Comparison of ENCODE assay signal across 8 cellular contexts in the genomic region with DNA sequence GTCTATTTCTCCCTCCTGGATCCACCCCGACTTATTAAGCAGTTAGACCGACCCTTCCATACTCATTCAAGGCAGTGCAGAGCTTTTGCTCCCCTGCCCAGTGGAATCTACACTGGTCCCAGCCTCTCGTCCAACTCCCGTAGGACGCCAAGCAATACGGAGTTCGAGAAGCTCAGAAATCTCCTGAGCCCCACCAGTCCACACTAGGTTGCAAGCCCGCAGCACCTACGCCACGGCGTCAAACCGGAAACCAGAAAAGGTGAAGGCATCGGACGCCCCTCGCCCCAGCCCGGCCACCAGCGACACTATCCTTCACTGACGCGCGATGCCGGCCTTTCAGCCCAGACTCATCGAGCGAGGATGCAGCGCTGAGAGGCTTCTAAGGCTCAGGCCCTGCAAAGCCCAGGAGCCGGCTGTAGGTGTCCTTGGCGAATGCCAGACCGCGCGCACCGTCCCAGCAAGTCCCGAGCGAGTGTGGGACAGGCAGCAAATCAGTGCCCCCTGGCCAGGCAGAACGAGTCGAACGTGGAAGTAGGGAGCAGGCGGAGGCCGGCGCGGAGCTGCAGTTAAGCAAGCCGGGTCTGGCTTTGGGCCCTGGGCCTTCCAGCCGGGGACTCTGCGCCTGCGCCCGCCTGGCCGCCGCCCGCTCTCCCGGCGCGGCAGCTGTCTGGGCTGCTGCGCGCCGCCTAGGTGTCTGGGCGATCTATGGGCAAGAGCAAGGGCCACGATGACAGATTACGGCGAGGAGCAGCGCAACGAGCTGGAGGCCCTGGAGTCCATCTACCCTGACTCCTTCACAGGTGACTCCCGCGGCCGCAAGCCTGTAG. TPM values are rescaled to one million over a fixed set of nuclear protein-coding genes. Genes with fewer than 3 reads are reported as not detected.
DNase-seq lines count a peak whose midpoint lies in the region; ATAC-seq, FAIRE-seq and TF ChIP-seq lines count a peak whose summit lies in the region.

A gene with protein sequence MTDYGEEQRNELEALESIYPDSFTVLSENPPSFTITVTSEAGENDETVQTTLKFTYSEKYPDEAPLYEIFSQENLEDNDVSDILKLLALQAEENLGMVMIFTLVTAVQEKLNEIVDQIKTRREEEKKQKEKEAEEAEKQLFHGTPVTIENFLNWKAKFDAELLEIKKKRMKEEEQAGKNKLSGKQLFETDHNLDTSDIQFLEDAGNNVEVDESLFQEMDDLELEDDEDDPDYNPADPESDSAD (plus strand): TSS at position 649 of the 827 bp plus-strand sequence. CDS start 79 bp downstream, at position 728.

- H3K79me1 ChIP-seq in H1 (ENCODE audit: low read depth, low read length) (peaks cover 2% of the 10 kb centered on the region), mesenchymal stem cell (replicated peaks; ENCODE audit: low read length, poor library complexity, severe bottlenecking) (peaks cover 9% of the 10 kb centered on the region)

- peak within 1 kb of the TSS; percentile 60 for H3K56ac ChIP-seq in H1 (replicated peaks; ENCODE audit: insufficient read length, low read depth, low read length)

- TF ChIP-seq CTCF in Caco-2 (IDR thresholded peaks at IDR 0.05; ENCODE audit: insufficient read depth in 1 of 2, low read depth in 1 of 2, low read length in 1 of 2, severe bottlenecking in 1 of 2, unreplicated experiment in 1 of 2) (no peak), H1 (IDR thresholded peaks at IDR 0.05; ENCODE audit: control extremely low read depth in 1 of 3, insufficient read depth in 1 of 3, low read depth in 1 of 3, low read length in 3 of 3) (peak in 1 of 3 experiments; percentile 6; a peak in 1 of 4 replicates)

- H2BK20ac ChIP-seq in H1 (ENCODE audit: low read length) = no peak within 1 kb of the TSS

- no TSS peak for BruUV-seq in Caco-2 (replicated peaks; lab: Mats Ljungman, UMichigan)

- peaks cover 0 to 3% of the 10 kb centered on the region in 2 experiments for H4K20me1 ChIP-seq in H1 (replicated peaks in 1 of 2; ENCODE audit: control insufficient read depth in 1 of 2, insufficient read depth in 2 of 2, low read length in 2 of 2)

- H3K4me1 ChIP-seq in Caco-2 (peaks cover 6% of the 10 kb centered on the region; the same call in 1 of the 2 replicates), H1 (replicated peaks in 1 of 4; ENCODE audit: control insufficient read depth in 3 of 4, insufficient read depth in 4 of 4, low read length in 3 of 4) (peaks cover 0 to 3% (median 1%) of the 10 kb centered on the region in 4 experiments; a peak in 3 of 7 replicates), mesenchymal stem cell (ENCODE audit: control insufficient read depth, insufficient read depth, low read depth, low read length) (no peaks in the 10 kb centered on the region)

- H2BK15ac ChIP-seq in H1 (ENCODE audit: low read length) = no peak within 1 kb of the TSS
- no peak within 1 kb of the TSS for H2BK15ac ChIP-seq in mesenchymal stem cell (ENCODE audit: low read depth, poor library complexity, severe bottlenecking)

- H3K4me3 ChIP-seq in Caco-2 (ENCODE audit: low read depth, low read length) (peak within 1 kb of the TSS; percentile 96), H1 (ENCODE audit: extremely low read depth in 1 of 4, insufficient read depth in 2 of 4, low read depth in 3 of 4, low read length in 4 of 4) (peak within 1 kb of the TSS; percentile 76 to 97 (median 90)), mesenchymal stem cell (ENCODE audit: insufficient read depth in 1 of 2, low read depth in 1 of 2, low read length in 2 of 2) (peak within 1 kb of the TSS; percentile 90 to 93)

- intact Hi-C loops in Caco-2 (cut with micrococcal nuclease; ENCODE audit: unreplicated experiment) = loop anchor here (1.0 to 2.0 kb wide), 2 partner anchors 110 to 292 kb away; partner anchors contain the start of genes KPNA5 and TSPYL1

- peak within 1 kb of the TSS; percentile 35 for H3K14ac ChIP-seq in H1 (ENCODE audit: insufficient read length)
- peak within 1 kb of the TSS in 1 of 2 experiments; percentile 93 for H3K14ac ChIP-seq in mesenchymal stem cell (ENCODE audit: low read length in 2 of 2)

- peak within 1 kb of the TSS; percentile 99 for H3K27ac Mint-ChIP-seq in Caco-2 (ENCODE audit: unreplicated experiment)

- H3K4ac ChIP-seq in H1 (replicated peaks; ENCODE audit: insufficient read length, low read depth, low read length) (no peak within 1 kb of the TSS), mesenchymal stem cell (ENCODE audit: low read depth in 1 of 2, low read length in 2 of 2) (peak within 1 kb of the TSS in 1 of 2 experiments; percentile 96)

- peak; percentile 99 for DNase-seq in Caco-2
- peak; percentile 95 for DNase-seq in HTR-8/SVneo (ENCODE audit: insufficient read length, low spot score)
- peak; percentile 99 for DNase-seq in NOMO-1 treated with dmso at 0.1 percent for 144 hours (lab: John Stamatoyannopoulos, UW; ENCODE audit: unreplicated experiment)
- peak; percentile 85 to 94 (median 91) for DNase-seq in activated CD8-positive, alpha-beta memory T cell treated with anti-CD3 and anti-CD28 coated beads for 48 hours (ENCODE audit: low read depth in 2 of 3, low spot score in 2 of 3)
- DNase-seq in H1 (ENCODE audit: low read depth in 1 of 2, low spot score in 2 of 2) = peak; percentile 95 to 98
- peak; percentile 100 for DNase-seq in mesenchymal stem cell
- peak; percentile 97 for DNase-seq in stimulated activated CD8-positive, alpha-beta memory T cell treated with anti-CD3 and anti-CD28 coated beads, Interleukin-12 subunit alpha, Interleukin-12 subunit beta, amount 100 ng/mL, for 4 hours (ENCODE audit: low read depth)

- peaks cover 5 to 43% of the 10 kb centered on the region in 2 experiments; a peak in 3 of 4 replicates for H3K79me2 ChIP-seq in H1 (ENCODE audit: control insufficient read depth in 1 of 2, insufficient read depth in 2 of 2, low read length in 2 of 2)

- H3K36me3 Mint-ChIP-seq in Caco-2 (ENCODE audit: insufficient read depth, unreplicated experiment) = peaks cover 13% of the 10 kb centered on the region

- no peaks in the 10 kb centered on the region for H3K27me3 ChIP-seq in Caco-2 (replicated peaks; ENCODE audit: control insufficient read depth, insufficient read depth, low read length)
- H3K27me3 ChIP-seq in H1 (replicated peaks in 1 of 4; ENCODE audit: control insufficient read depth in 3 of 4, extremely low read depth in 1 of 4, insufficient read depth in 3 of 4, low read length in 3 of 4) = no peaks in the 10 kb centered on the region
- no peaks in the 10 kb centered on the region for H3K27me3 ChIP-seq in mesenchymal stem cell (ENCODE audit: control insufficient read depth in 1 of 2, insufficient read depth in 1 of 2, low read length in 2 of 2)

- POLR2A ChIA-PET in Caco-2 (lab: Charles Lee) (interaction anchor here (0.5 to 1.8 kb wide), 6 partner anchors 9 to 321 kb away, joined by 3 to 12 read pairs (median 4); partner anchors contain the start of genes CALHM5, RSPH4A and TSPYL1), H1 (lab: Charles Lee; ENCODE audit: partially characterized antibody) (interaction anchor here (0.8 to 1.7 kb wide), 10 partner anchors 10 to 290 kb away, joined by 3 to 12 read pairs (median 3); partner anchors contain the start of genes CALHM4, CALHM6, KPNA5 and RSPH4A)

- TF ChIP-seq RAD21 in H1 (IDR thresholded peaks at IDR 0.05 in 1 of 2, conservative IDR thresholded peaks at IDR 0.05 in 1 of 2; ENCODE audit: low read depth in 2 of 2, low read length in 2 of 2) = peak in 1 of 2 experiments; percentile 21; a peak in 1 of 4 replicates

- peaks cover 3% of the 10 kb centered on the region; the same call in 1 of the 2 replicates for H3K23me2 ChIP-seq in H1 (ENCODE audit: low read depth, low read length)

- H4K91ac ChIP-seq in H1 (replicated peaks; ENCODE audit: insufficient read length, low read length) = no peak within 1 kb of the TSS
- H4K91ac ChIP-seq in mesenchymal stem cell (ENCODE audit: low read length) = peak within 1 kb of the TSS; percentile 1

- H3K9me3 Mint-ChIP-seq in Caco-2 (ENCODE audit: unreplicated experiment) = no peaks in the 10 kb centered on the region

- no peak within 1 kb of the TSS for H2AK5ac ChIP-seq in H1 (ENCODE audit: low read depth, low read length)
- no peak within 1 kb of the TSS for H2AK5ac ChIP-seq in mesenchymal stem cell (ENCODE audit: low read length, severe bottlenecking)

- peaks cover 7% of the 10 kb centered on the region for H3K4me1 Mint-ChIP-seq in Caco-2 (ENCODE audit: low read depth, unreplicated experiment)

- H3K23ac ChIP-seq in H1 (ENCODE audit: insufficient read length) (no peak within 1 kb of the TSS), mesenchymal stem cell (ENCODE audit: low read length in 2 of 2) (peak within 1 kb of the TSS in 1 of 2 experiments; percentile 15)

- H3K36me3 ChIP-seq in Caco-2 (ENCODE audit: control insufficient read depth, insufficient read depth, low read length) (no peaks in the 10 kb centered on the region), H1 (ENCODE audit: control insufficient read depth in 2 of 4, insufficient read depth in 4 of 4, low read length in 3 of 4) (peaks cover 0 to 2% (median 0%) of the 10 kb centered on the region in 4 experiments; a peak in 1 of 8 replicates), mesenchymal stem cell (ENCODE audit: control insufficient read depth in 1 of 2, insufficient read depth in 2 of 2, low read depth in 1 of 2, low read length in 2 of 2) (peaks cover 6 to 19% of the 10 kb centered on the region in 2 experiments)

- ATAC-seq in GM21367 (IDR thresholded peaks at IDR 0.05; ENCODE audit: unreplicated experiment) = peak; percentile 89

- no peaks in the 10 kb centered on the region for H3K27me3 Mint-ChIP-seq in Caco-2 (ENCODE audit: insufficient read depth, unreplicated experiment)

- H4K5ac ChIP-seq in H1 (ENCODE audit: insufficient read length, low read depth, low read length) = peak within 1 kb of the TSS; percentile 72

- no peaks in the 10 kb centered on the region for H3K9me3 ChIP-seq in Caco-2
- H3K9me3 ChIP-seq in H1 (ENCODE audit: insufficient read depth in 2 of 2, low read depth in 1 of 2, low read length in 1 of 2) = no peaks in the 10 kb centered on the region
- no peaks in the 10 kb centered on the region for H3K9me3 ChIP-seq in mesenchymal stem cell (ENCODE audit: control insufficient read depth, low read length)

- CTCF ChIA-PET in Caco-2 (lab: Charles Lee) = interaction anchor here (1.2 to 2.1 kb wide), 5 partner anchors 8 to 302 kb away, joined by 3 to 13 read pairs (median 9); partner anchors contain the start of gene CALHM5
- CTCF ChIA-PET in H1 (lab: Charles Lee; ENCODE audit: partially characterized antibody) = interaction anchor here (0.5 to 5.9 kb wide), 15 partner anchors 11 to 353 kb away, joined by 3 to 59 read pairs (median 4); partner anchors contain the start of genes CALHM4 and RSPH4A

- peak within 1 kb of the TSS; percentile 80; the same call in 1 of the 2 replicates for H4K8ac ChIP-seq in H1 (ENCODE audit: extremely low read depth, insufficient read depth, low read length)
- peak within 1 kb of the TSS; percentile 67 for H4K8ac ChIP-seq in mesenchymal stem cell (ENCODE audit: low read length)

- H2BK5ac ChIP-seq in H1 (ENCODE audit: low read depth, low read length) = peak within 1 kb of the TSS; percentile 76
- H2BK5ac ChIP-seq in mesenchymal stem cell (ENCODE audit: low read depth, low read length, poor library complexity, severe bottlenecking) = peak within 1 kb of the TSS; percentile 31

- H3K18ac ChIP-seq in H1 (ENCODE audit: extremely low read depth, low read length) (no peak within 1 kb of the TSS; the same call in 1 of the 2 replicates), mesenchymal stem cell (ENCODE audit: low read depth in 1 of 2, low read length in 2 of 2) (peak within 1 kb of the TSS; percentile 65 to 90)

- H3K27ac ChIP-seq in H1 (ENCODE audit: low read depth, low read length) (peak within 1 kb of the TSS; percentile 27; the same call in 1 of the 2 replicates), mesenchymal stem cell (ENCODE audit: low read length, poor library complexity, severe bottlenecking) (peak within 1 kb of the TSS; percentile 89)

- TF ChIP-seq POLR2A in H1 (IDR thresholded peaks at IDR 0.05; ENCODE audit: control extremely low read depth in 1 of 2, low read depth in 2 of 2, low read length in 2 of 2) = peak; percentile 69 to 75; a peak in 2 of 3 replicates

- H3K9ac ChIP-seq in H1 (replicated peaks in 1 of 4; ENCODE audit: extremely low read depth in 1 of 4, low read depth in 3 of 4, low read length in 3 of 4) = peak within 1 kb of the TSS; percentile 84 to 96 (median 84)
- H3K9ac ChIP-seq in mesenchymal stem cell (ENCODE audit: low read length) = peak within 1 kb of the TSS; percentile 96

- H2BK120ac ChIP-seq in H1 (replicated peaks; ENCODE audit: low read depth, low read length) = peak within 1 kb of the TSS; percentile 19
- no peak within 1 kb of the TSS for H2BK120ac ChIP-seq in mesenchymal stem cell (ENCODE audit: low read depth, low read length)

- 1% methylated on average over 62 of the region's 62 CpGs; no CpG with 5 or more reads in 1 of the 2 experiments for WGBS in H1 (ENCODE audit: extremely low coverage in 1 of 2, insufficient coverage in 1 of 2, insufficient read length in 1 of 2, insufficient replicate concordance in 2 of 2, low coverage in 1 of 2, low lambda C conversion rate in 2 of 2, missing lambda C conversion rate in 1 of 2), 2 experiments
- under 1% methylated on average over 51 of the region's 62 CpGs for WGBS in mesenchymal stem cell

- 0 out of 3 replicates have a peak, but pooled peaks of 1 of the 2 experiments have one; percentile 21 for TF ChIP-seq EP300 in H1 (IDR thresholded peaks at IDR 0.05; ENCODE audit: borderline replicate concordance in 1 of 2, low read depth in 2 of 2, low read length in 2 of 2)

- H2BK12ac ChIP-seq in H1 (ENCODE audit: low read depth, low read length) (no peak within 1 kb of the TSS), mesenchymal stem cell (ENCODE audit: low read length in 2 of 2) (no peak within 1 kb of the TSS)

- peak within 1 kb of the TSS; percentile 98 for H3K4me3 Mint-ChIP-seq in Caco-2 (ENCODE audit: unreplicated experiment)

- FAIRE-seq in HTR-8/SVneo (lab: Jason Lieb, UNC) (peak; percentile 94), H1 (lab: Jason Lieb, UNC) (peak; percentile 39)

- H2AFZ ChIP-seq in H1 (ENCODE audit: low read length) = peak within 1 kb of the TSS; percentile 78
- peak within 1 kb of the TSS; percentile 87 for H2AFZ ChIP-seq in mesenchymal stem cell (ENCODE audit: low read depth, low read length)

- peak within 1 kb of the TSS; percentile 74 to 88 for H3K4me2 ChIP-seq in H1 (ENCODE audit: insufficient read depth in 1 of 2, low read depth in 2 of 2, low read length in 2 of 2)
- peak within 1 kb of the TSS; percentile 71 for H3K4me2 ChIP-seq in mesenchymal stem cell (ENCODE audit: low read length, poor library complexity, severe bottlenecking)

RNA-seq across cellular contexts. Expression of the gene that starts here (rescaled TPM):
- 35.0 and 37.9 TPM in 2 replicates for total RNA-seq in Caco-2 (2022)
- total RNA-seq in H1 (2021; fragmentation: NEBNext Ultra II Directional; extraction: Animal tissue kit (Norgen Biotek cat#: 25700)) = 35.2 and 36.8 TPM in 2 replicates
- 12.9 and 19.5 TPM in 2 replicates for polyA plus RNA-seq in H1 (2011; rRNA removed)
- polyA plus RNA-seq in H1 (2011; cell fraction: cytosol; rRNA removed) = 19.8 TPM
- polyA plus RNA-seq in H1 (2011; cell fraction: nucleus; rRNA removed) = 14.5 TPM
- 18.3 to 27.9 TPM (median 21.0 TPM) in 4 replicates for polyA plus RNA-seq in H1 (2012, experiment 1 of 2)
- polyA plus RNA-seq in H1 (2012, experiment 2 of 2) = 9.6 TPM
- 157 TPM for polyA plus RNA-seq in H1 (2013, experiment 1 of 2)
- 161 TPM for polyA plus RNA-seq in H1 (2013, experiment 2 of 2)
- polyA minus RNA-seq in H1 (2011; rRNA and poly(A)+ RNA removed) = 7.8 and 9.1 TPM in 2 replicates
- polyA minus RNA-seq in H1 (2011; cell fraction: cytosol; rRNA and poly(A)+ RNA removed) = 6.2 TPM
- 21.8 TPM for polyA minus RNA-seq in H1 (2011; cell fraction: nucleus; rRNA and poly(A)+ RNA removed)
- 210 TPM for polyA plus RNA-seq in mesenchymal stem cell (2013, experiment 1 of 2)
- 213 TPM for polyA plus RNA-seq in mesenchymal stem cell (2013, experiment 2 of 2)

Comparison
In these comparisons a context has a peak if more than half of its experiments do, and no peak if none do; other contexts are left out.
1. Peak in every context shown above with its lines: DNase-seq, ATAC-seq, H3K4me3 ChIP-seq and H3K27ac ChIP-seq.